ENCODE assay signal across 22 cellular contexts in the genomic region with DNA sequence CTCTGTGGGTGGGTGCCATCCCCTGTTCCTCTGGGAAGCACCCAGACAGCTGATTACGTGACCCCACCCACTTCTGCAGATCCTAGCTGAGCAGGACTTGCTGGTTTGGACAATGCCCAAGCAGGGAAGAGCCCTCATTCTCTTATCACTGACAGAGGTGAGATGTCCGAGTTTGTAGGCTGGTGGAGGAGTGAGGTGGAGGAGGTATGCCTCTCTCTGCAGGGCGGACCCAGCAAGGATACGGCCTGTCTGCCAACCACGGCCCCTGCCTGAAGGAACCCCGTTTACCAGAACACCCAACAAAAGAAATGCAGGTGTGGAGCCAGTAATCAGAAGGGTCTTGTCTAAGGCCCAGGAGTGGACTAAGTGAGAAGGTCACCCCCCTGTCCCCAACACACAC. TPM values are rescaled to one million over a fixed set of nuclear protein-coding genes. Genes with fewer than 3 reads are reported as not detected.
A peak's percentile ranks its signal among the peaks of the same experiment; 100 is the strongest.
DNase-seq lines count a peak whose midpoint lies in the region; ATAC-seq and TF ChIP-seq lines count a peak whose summit lies in the region.
"Had no signal": no experiment of that assay in that cellular context is flagged by ENCODE, and none has a peak within 500 bp of the region (broad histone marks: within the 10 kb centered on the region; RNA-seq: fewer than 3 reads in every experiment).

No MANE protein-coding gene starts in this region.

- H3K27me3 ChIP-seq in Karpas-422 (ENCODE audit: low read length) (no peaks in the 10 kb centered on the region), neuronal stem cell (ENCODE audit: control insufficient read depth in 3 of 3, insufficient read depth in 3 of 3, low read depth in 1 of 3, low read length in 3 of 3) (peaks cover 0 to 5% (median 0%) of the 10 kb centered on the region in 3 experiments)
- H3K27me3 ChIP-seq: BLaER1 treated with 17β-estradiol and CSF1 and Interleukin-3, amounts not matched to agents 10 nM and 100 nM had no signal

- H3K18ac ChIP-seq in neuronal stem cell (ENCODE audit: low read length) = no peak overlapping the region

- peak overlapping the region; percentile 42 for H2BK5ac ChIP-seq in neuronal stem cell (ENCODE audit: low read length)

- ATAC-seq in stimulated activated naive CD8-positive, alpha-beta T cell treated with anti-CD3 and anti-CD28 coated beads, Interleukin-15, amount 100 ng/mL, for 72 hours = peak; percentile 12
- ATAC-seq in stimulated activated naive CD8-positive, alpha-beta T cell treated with anti-CD3 and anti-CD28 coated beads, Interleukin-15, Interleukin-2, amounts not matched to agents 100 U/mL and 50 U/mL, for 24 hours = no peak
- ATAC-seq in SK-N-SH treated with all-trans-retinoic acid at 6 μM for 48 hours (no peak), GM18907 (IDR thresholded peaks at IDR 0.05; ENCODE audit: unreplicated experiment) (no peak)

- no peak overlapping the region for H3K4ac ChIP-seq in neuronal stem cell (ENCODE audit: low read length)

- H3K9me2 ChIP-seq in Karpas-422 (replicated peaks; ENCODE audit: insufficient read depth, low read length) = no peaks in the 10 kb centered on the region

- H3K36me3 ChIP-seq in Karpas-422 (ENCODE audit: insufficient read depth, low read length) (no peaks in the 10 kb centered on the region), neuronal stem cell (replicated peaks in 1 of 2; ENCODE audit: control insufficient read depth in 2 of 2, insufficient read depth in 2 of 2, low read length in 2 of 2) (no peaks in the 10 kb centered on the region)

- H3K4me2 ChIP-seq in Karpas-422 (ENCODE audit: low read depth, low read length, poor library complexity, severe bottlenecking) (no peak overlapping the region), neuronal stem cell (ENCODE audit: insufficient read depth, low read length, poor library complexity, severe bottlenecking) (no peak overlapping the region)
- H3K4me2 ChIP-seq: BLaER1 treated with 17β-estradiol and CSF1 and Interleukin-3, amounts not matched to agents 10 nM and 100 nM had no signal

- no peaks in the 10 kb centered on the region for H3K79me1 ChIP-seq in neuronal stem cell (ENCODE audit: low read depth, low read length)

- peak overlapping the region; percentile 63 for H2BK12ac ChIP-seq in neuronal stem cell (ENCODE audit: low read length)

- no peak overlapping the region for H4K8ac ChIP-seq in neuronal stem cell (ENCODE audit: low read depth, low read length)

- H3K9me3 ChIP-seq in Karpas-422 (ENCODE audit: low read length) = no peaks in the 10 kb centered on the region
- H3K9me3 ChIP-seq in neuronal stem cell (replicated peaks in 1 of 2; ENCODE audit: control insufficient read depth in 2 of 2, insufficient read depth in 1 of 2, low read depth in 1 of 2, low read length in 2 of 2) = no peaks in the 10 kb centered on the region

- H3K4me3 ChIP-seq in Karpas-422 (ENCODE audit: low read length) (no peak overlapping the region), neuronal stem cell (ENCODE audit: low read length in 2 of 2) (no peak overlapping the region)
- H3K4me3 ChIP-seq: BLaER1 treated with 17β-estradiol and CSF1 and Interleukin-3, amounts not matched to agents 10 nM and 100 nM had no signal

- WGBS in neuronal stem cell (ENCODE audit: extremely low coverage in 2 of 2, insufficient read length in 2 of 2, insufficient replicate concordance in 1 of 2), 2 donors = no CpG with 5 or more reads among the region's 6 CpGs

- H3K27ac Mint-ChIP-seq in stimulated activated naive CD8-positive, alpha-beta T cell treated with anti-CD3 and anti-CD28 coated beads, Interleukin-15, amount 100 ng/mL, for 72 hours = no peak overlapping the region

- no peak overlapping the region for H4K91ac ChIP-seq in neuronal stem cell (ENCODE audit: low read depth, low read length, poor library complexity)

- H3K23ac ChIP-seq in neuronal stem cell (ENCODE audit: low read depth, low read length, poor library complexity) = no peak overlapping the region

- no peaks in the 10 kb centered on the region for H3K4me1 ChIP-seq in Karpas-422 (ENCODE audit: low read length)
- H3K4me1 ChIP-seq in neuronal stem cell (ENCODE audit: control insufficient read depth in 2 of 2, insufficient read depth in 1 of 2, low read depth in 1 of 2, low read length in 2 of 2) = no peaks in the 10 kb centered on the region

- H2AK5ac ChIP-seq in neuronal stem cell (ENCODE audit: low read depth, low read length) = no peak overlapping the region

- no peak overlapping the region for H3K27ac ChIP-seq in Karpas-422 (ENCODE audit: low read length)
- no peak overlapping the region for H3K27ac ChIP-seq in neuronal stem cell (replicated peaks; ENCODE audit: low read length)
- H3K27ac ChIP-seq: BLaER1 treated with 17β-estradiol and CSF1 and Interleukin-3, amounts not matched to agents 10 nM and 100 nM had no signal

- no peak overlapping the region for H2BK15ac ChIP-seq in neuronal stem cell (ENCODE audit: low read length)

- H3K27me3 Mint-ChIP-seq in stimulated activated naive CD8-positive, alpha-beta T cell treated with anti-CD3 and anti-CD28 coated beads, Interleukin-15, amount 100 ng/mL, for 72 hours = no peaks in the 10 kb centered on the region
- H3K27me3 Mint-ChIP-seq: CD8-positive, alpha-beta memory T cell had no signal

- no peak overlapping the region for H3K4me3 Mint-ChIP-seq in stimulated activated naive CD8-positive, alpha-beta T cell treated with anti-CD3 and anti-CD28 coated beads, Interleukin-15, amount 100 ng/mL, for 72 hours
- H3K4me3 Mint-ChIP-seq: CD8-positive, alpha-beta memory T cell had no signal

- H3K4me1 Mint-ChIP-seq in stimulated activated naive CD8-positive, alpha-beta T cell treated with anti-CD3 and anti-CD28 coated beads, Interleukin-15, amount 100 ng/mL, for 72 hours = peaks cover 38% of the 10 kb centered on the region

- H2AFZ ChIP-seq in Karpas-422 (ENCODE audit: low read length) = no peak overlapping the region
- no peak overlapping the region for H2AFZ ChIP-seq in neuronal stem cell (ENCODE audit: low read length)

- no peaks in the 10 kb centered on the region for H3K9me3 Mint-ChIP-seq in stimulated activated naive CD8-positive, alpha-beta T cell treated with anti-CD3 and anti-CD28 coated beads, Interleukin-15, amount 100 ng/mL, for 72 hours
- H3K9me3 Mint-ChIP-seq: CD8-positive, alpha-beta memory T cell had no signal

- no peak overlapping the region for H2BK120ac ChIP-seq in neuronal stem cell (ENCODE audit: low read depth, low read length)

- H4K20me1 ChIP-seq in Karpas-422 (ENCODE audit: insufficient read depth, low read depth, low read length) = no peaks in the 10 kb centered on the region

- H3K9ac ChIP-seq in Karpas-422 (ENCODE audit: low read length) = no peak overlapping the region
- no peak overlapping the region for H3K9ac ChIP-seq in neuronal stem cell (ENCODE audit: low read depth, low read length, poor library complexity)
- H3K9ac ChIP-seq: BLaER1 treated with 17β-estradiol and CSF1 and Interleukin-3, amounts not matched to agents 10 nM and 100 nM had no signal

- no peaks in the 10 kb centered on the region for H3K79me2 ChIP-seq in Karpas-422 (ENCODE audit: low read length)

- no peak overlapping the region for H3K14ac ChIP-seq in neuronal stem cell (ENCODE audit: low read length)

- DNase-seq in stimulated activated naive CD8-positive, alpha-beta T cell treated with anti-CD3 and anti-CD28 coated beads, Interleukin-15, amount 100 ng/mL, for 72 hours = no peak
- DNase-seq in stimulated activated naive CD8-positive, alpha-beta T cell treated with anti-CD3 and anti-CD28 coated beads, Interleukin-15, Interleukin-2, amounts not matched to agents 100 U/mL and 50 U/mL, for 24 hours = no peak
- peak; percentile 25 for DNase-seq in Karpas-422
- no peak for DNase-seq in neuronal stem cell (ENCODE audit: low spot score)
- no peak for DNase-seq in NCI-H146 treated with DMSO at 0.1 percent for 48 hours (lab: John Stamatoyannopoulos, UW; ENCODE audit: unreplicated experiment)
- DNase-seq: AML-193, DMS79 treated with DMSO at 0.1 percent for 48 hours, GF-D8, IMR-90, KG1, NCI-H1048, NCI-H1417, NCI-H1694 treated with DMSO at 0.1 percent for 48 hours, NCI-H2081, NCI-H2227 treated with DMSO at 0.1 percent for 48 hours, NCI-H526 treated with DMSO at 0.1 percent for 48 hours, RPMI8226, SHP77 had no signal

TF ChIP-seq in SK-N-SH treated with all-trans-retinoic acid at 6 μM for 48 hours, 23 proteins besides CTCF, POLR2A, EP300 and RAD21 (continues in another document):
- no peak for TF ChIP-seq BACH2 (CRISPR knock-in tag; IDR thresholded peaks at IDR 0.05; ENCODE audit: borderline replicate concordance)
- no peak for TF ChIP-seq CSRNP3 (CRISPR knock-in tag; IDR thresholded peaks at IDR 0.05)
- TF ChIP-seq ZFP3 (CRISPR knock-in tag; IDR thresholded peaks at IDR 0.05) = no peak
- TF ChIP-seq PPARA (CRISPR knock-in tag; IDR thresholded peaks at IDR 0.05; ENCODE audit: borderline replicate concordance) = no peak
- TF ChIP-seq, protein P1, sequence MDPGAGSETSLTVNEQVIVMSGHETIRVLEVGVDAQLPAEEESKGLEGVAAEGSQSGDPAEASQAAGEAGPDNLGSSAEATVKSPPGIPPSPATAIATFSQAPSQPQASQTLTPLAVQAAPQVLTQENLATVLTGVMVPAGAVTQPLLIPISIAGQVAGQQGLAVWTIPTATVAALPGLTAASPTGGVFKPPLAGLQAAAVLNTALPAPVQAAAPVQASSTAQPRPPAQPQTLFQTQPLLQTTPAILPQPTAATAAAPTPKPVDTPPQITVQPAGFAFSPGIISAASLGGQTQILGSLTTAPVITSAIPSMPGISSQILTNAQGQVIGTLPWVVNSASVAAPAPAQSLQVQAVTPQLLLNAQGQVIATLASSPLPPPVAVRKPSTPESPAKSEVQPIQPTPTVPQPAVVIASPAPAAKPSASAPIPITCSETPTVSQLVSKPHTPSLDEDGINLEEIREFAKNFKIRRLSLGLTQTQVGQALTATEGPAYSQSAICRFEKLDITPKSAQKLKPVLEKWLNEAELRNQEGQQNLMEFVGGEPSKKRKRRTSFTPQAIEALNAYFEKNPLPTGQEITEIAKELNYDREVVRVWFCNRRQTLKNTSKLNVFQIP (CRISPR knock-in tag; IDR thresholded peaks at IDR 0.05; ENCODE audit: borderline replicate concordance, low read depth) = no peak
- no peak for TF ChIP-seq ARNTL (CRISPR knock-in tag; IDR thresholded peaks at IDR 0.05; ENCODE audit: borderline replicate concordance, low read depth)
- no peak for TF ChIP-seq GLIS3 (CRISPR knock-in tag; IDR thresholded peaks at IDR 0.05)

RNA-seq across cellular contexts. Expression of gene NLRP1, which starts 22.1 kb away (rescaled TPM):
- 1.2 and 1.5 TPM in 2 replicates for total RNA-seq in Karpas-422 (2014; rRNA removed; shearing (Covaris generic); ENCODE audit: low replicate concordance)
- polyA plus RNA-seq in neuronal stem cell (2013, experiment 1 of 2) = 76.9 TPM
- polyA plus RNA-seq in neuronal stem cell (2013, experiment 2 of 2) = 73.7 TPM
